ENCODE assay signal across 1 cellular context in the genomic region with DNA sequence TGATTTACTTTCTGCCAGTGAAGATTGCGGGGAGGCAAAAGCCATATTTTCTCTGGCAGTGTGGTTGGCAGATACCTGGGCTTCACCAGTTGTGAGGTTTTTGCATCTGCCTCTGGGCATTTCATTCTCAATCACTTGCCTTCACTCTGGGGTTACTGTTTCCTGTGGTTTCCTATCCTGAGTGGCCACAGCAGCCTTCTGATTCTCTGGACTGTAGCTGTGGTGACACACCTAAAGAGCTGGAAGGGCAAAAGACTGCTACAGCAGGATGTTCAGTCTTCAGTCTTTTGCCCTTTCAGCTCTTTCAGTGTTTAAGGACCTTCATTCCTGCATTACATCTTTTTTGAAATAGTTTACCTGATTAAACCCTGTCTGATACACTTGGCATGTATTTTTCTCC.
TF ChIP-seq lines count a peak whose summit lies in the region.

No MANE protein-coding gene starts in this region.

TF ChIP-seq in IMR-90, 13 proteins besides CTCF, POLR2A, EP300 and RAD21 (continued from another document):
- TF ChIP-seq, protein P1, sequence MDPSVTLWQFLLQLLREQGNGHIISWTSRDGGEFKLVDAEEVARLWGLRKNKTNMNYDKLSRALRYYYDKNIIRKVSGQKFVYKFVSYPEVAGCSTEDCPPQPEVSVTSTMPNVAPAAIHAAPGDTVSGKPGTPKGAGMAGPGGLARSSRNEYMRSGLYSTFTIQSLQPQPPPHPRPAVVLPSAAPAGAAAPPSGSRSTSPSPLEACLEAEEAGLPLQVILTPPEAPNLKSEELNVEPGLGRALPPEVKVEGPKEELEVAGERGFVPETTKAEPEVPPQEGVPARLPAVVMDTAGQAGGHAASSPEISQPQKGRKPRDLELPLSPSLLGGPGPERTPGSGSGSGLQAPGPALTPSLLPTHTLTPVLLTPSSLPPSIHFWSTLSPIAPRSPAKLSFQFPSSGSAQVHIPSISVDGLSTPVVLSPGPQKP (IDR thresholded peaks at IDR 0.05; ENCODE audit: borderline replicate concordance, low read depth, low read length) = no peak
TF ChIP-seq in IMR-90: peak in this region for 0.
